ENCODE assay signal across 21 cellular contexts in genomic region chr3:13051581-13051980, GRCh38. TPM values are rescaled to one million over a fixed set of nuclear protein-coding genes. Genes with fewer than 3 reads are reported as not detected.
DNase-seq lines count a peak whose midpoint lies in the region; ATAC-seq, FAIRE-seq and TF ChIP-seq lines count a peak whose summit lies in the region.
"Had no signal": no experiment of that assay in that cellular context is flagged by ENCODE, and none has a peak within 500 bp of the region (broad histone marks: within the 10 kb centered on the region; RNA-seq: fewer than 3 reads in every experiment).

No MANE protein-coding gene starts in this region.

- no peak for TF ChIP-seq RAD21 in GM12878 (IDR thresholded peaks at IDR 0.05; ENCODE audit: insufficient read depth, low read depth, low read length)

- H3K9me3 ChIP-seq in BLaER1 treated with 17β-estradiol and CSF1 and Interleukin-3, amounts not matched to agents 10 nM and 100 nM (replicated peaks in 1 of 11) = no peaks in the 10 kb centered on the region
- H3K9me3 ChIP-seq in GM12878 (replicated peaks; ENCODE audit: control insufficient read depth, insufficient read depth, low read length) = no peaks in the 10 kb centered on the region
- H3K9me3 ChIP-seq in lower lobe of right lung = no peaks in the 10 kb centered on the region
- H3K9me3 ChIP-seq: BE2C had no signal

- no peak overlapping the region for H3K27ac Mint-ChIP-seq in nephron progenitor cell
- H3K27ac Mint-ChIP-seq: CD4-positive, alpha-beta memory T cell; GM23338; HFFc6 had no signal

- peaks cover 0 to 71% (median 0%) of the 10 kb centered on the region in 11 experiments; a peak in 3 of 22 replicates for H4K20me1 ChIP-seq in BLaER1 treated with 17β-estradiol and CSF1 and Interleukin-3, amounts not matched to agents 10 nM and 100 nM
- no peaks in the 10 kb centered on the region for H4K20me1 ChIP-seq in GM12878 (ENCODE audit: control insufficient read depth, insufficient read depth)

- no peak overlapping the region for H2BK5ac ChIP-seq in mesendoderm (ENCODE audit: low read length)

- no peak overlapping the region for H4K8ac ChIP-seq in mesendoderm (ENCODE audit: low read depth, low read length)

- no peak for TF ChIP-seq POLR2A in GM12891 (IDR thresholded peaks at IDR 0.05; ENCODE audit: low read depth, low read length)
- no peak for TF ChIP-seq POLR2A in GM12878 (IDR thresholded peaks at IDR 0.05; ENCODE audit: low read depth, low read length)

- peaks cover 9% of the 10 kb centered on the region for H3K27me3 Mint-ChIP-seq in nephron progenitor cell (ENCODE audit: low read depth, poor library complexity)

- H3K79me2 ChIP-seq in GM12878 (ENCODE audit: control insufficient read depth, insufficient read depth, low read length) (peaks cover 3% of the 10 kb centered on the region), mesendoderm (ENCODE audit: control insufficient read depth, insufficient read depth, low read length) (no peaks in the 10 kb centered on the region)

- no peaks in the 10 kb centered on the region for H3K36me3 Mint-ChIP-seq in nephron progenitor cell (ENCODE audit: low read depth)
- H3K36me3 Mint-ChIP-seq: CD14-positive monocyte; CD4-positive, alpha-beta memory T cell had no signal

- H2AK5ac ChIP-seq in mesendoderm (ENCODE audit: low read length) = no peak overlapping the region

- CTCF ChIA-PET in GM12878 (lab: Yijun Ruan, JAX) = no interaction called here

- 69% methylated on average over 6 of the region's 6 CpGs for WGBS in GM12878 (ENCODE audit: insufficient coverage, insufficient replicate concordance, low lambda C conversion rate, missing lambda C conversion rate)
- no CpG with 5 or more reads among the region's 6 CpGs for WGBS in mesendoderm (ENCODE audit: extremely low coverage, insufficient coverage, low lambda C conversion rate)

- SMC1A ChIA-PET in GM12878 (lab: Charles Lee; ENCODE audit: uncharacterized antibody, unreplicated experiment) = no interaction called here

- H3K4me3 ChIP-seq in BLaER1 treated with 17β-estradiol and CSF1 and Interleukin-3, amounts not matched to agents 10 nM and 100 nM = no peak overlapping the region
- H3K4me3 ChIP-seq in GM12878 = no peak overlapping the region
- no peak overlapping the region for H3K4me3 ChIP-seq in mesendoderm (ENCODE audit: low read length)
- H3K4me3 ChIP-seq in lower lobe of right lung = no peak overlapping the region
- H3K4me3 ChIP-seq: GM23338 had no signal

- H3K36me3 ChIP-seq in BLaER1 treated with 17β-estradiol and CSF1 and Interleukin-3, amounts not matched to agents 10 nM and 100 nM = no peaks in the 10 kb centered on the region; a peak in 1 of 22 replicates
- H3K36me3 ChIP-seq in GM12878 (ENCODE audit: control insufficient read depth in 2 of 2, insufficient read depth in 2 of 2, low read length in 1 of 2) (no peaks in the 10 kb centered on the region; a peak in 1 of 4 replicates), mesendoderm (ENCODE audit: control insufficient read depth, insufficient read depth, low read length) (no peaks in the 10 kb centered on the region), lower lobe of right lung (no peaks in the 10 kb centered on the region)
- H3K36me3 ChIP-seq: BE2C had no signal

- H2AFZ ChIP-seq in GM12878 (ENCODE audit: control insufficient read depth, low read depth, low read length) = no peak overlapping the region
- H2AFZ ChIP-seq: GM23338 had no signal

- peak overlapping the region in 5 of 11 experiments; percentile 7 to 59 (median 29); a peak in 6 of 22 replicates for H3K27ac ChIP-seq in BLaER1 treated with 17β-estradiol and CSF1 and Interleukin-3, amounts not matched to agents 10 nM and 100 nM
- no peak overlapping the region for H3K27ac ChIP-seq in GM12878 (ENCODE audit: control insufficient read depth, insufficient read depth)
- H3K27ac ChIP-seq in mesendoderm (ENCODE audit: low read depth, low read length) = no peak overlapping the region
- H3K27ac ChIP-seq in lower lobe of right lung = no peak overlapping the region
- H3K27ac ChIP-seq: KMS-11 had no signal

- TF ChIP-seq EP300 in GM12878 (IDR thresholded peaks at IDR 0.05; ENCODE audit: borderline replicate concordance in 1 of 2, control insufficient read depth in 1 of 2, low read depth in 2 of 2, low read length in 2 of 2) = no peak

- no peak for FAIRE-seq in GM12891 (lab: Jason Lieb, UNC)
- FAIRE-seq in GM12878 (lab: Jason Lieb, UNC) = no peak
- FAIRE-seq: A204.1, GM19239 had no signal

- DNase-seq in GM12891 (ENCODE audit: insufficient read length, low spot score) (no peak), GM12878 (ENCODE audit: low read depth, low spot score) (no peak), mesendoderm (no peak), SHP77 (lab: John Stamatoyannopoulos, UW) (no peak), NCI-H345 treated with DMSO at 0.1 percent for 48 hours (lab: John Stamatoyannopoulos, UW; ENCODE audit: unreplicated experiment) (no peak), nephron progenitor cell (no peak), lower lobe of right lung (no peak)
- DNase-seq: ACHN; BE2C; CD4-positive, alpha-beta memory T cell; DMS153; DMS79; GF-D8; HFFc6 had no signal

- intact Hi-C loops in GM12878 (cut with micrococcal nuclease; ENCODE audit: unreplicated experiment) (no loop called here), lower lobe of right lung (cut with DNase I) (no loop called here)

- no peak overlapping the region for H3K4ac ChIP-seq in mesendoderm (ENCODE audit: low read depth, low read length)

- POLR2A ChIA-PET in GM12878 (lab: Charles Lee) = no interaction called here

- H4K5ac ChIP-seq in mesendoderm (ENCODE audit: low read length) = no peak overlapping the region

- H3K4me3 Mint-ChIP-seq in nephron progenitor cell = no peak overlapping the region
- H3K4me3 Mint-ChIP-seq: CD4-positive, alpha-beta memory T cell; GM23338; HFFc6 had no signal

- H3K9ac ChIP-seq in BLaER1 treated with 17β-estradiol and CSF1 and Interleukin-3, amounts not matched to agents 10 nM and 100 nM = peak overlapping the region in 5 of 11 experiments; percentile 15 to 57 (median 32); a peak in 6 of 22 replicates
- H3K9ac ChIP-seq in GM12878 (ENCODE audit: control insufficient read depth, insufficient read depth, low read length) (no peak overlapping the region), mesendoderm (ENCODE audit: low read length) (no peak overlapping the region)
- H3K9ac ChIP-seq: KMS-11 had no signal

- H3K27me3 ChIP-seq in BLaER1 treated with 17β-estradiol and CSF1 and Interleukin-3, amounts not matched to agents 10 nM and 100 nM = peaks cover 0 to 3% (median 0%) of the 10 kb centered on the region in 11 experiments; a peak in 1 of 22 replicates
- no peaks in the 10 kb centered on the region for H3K27me3 ChIP-seq in GM12878 (replicated peaks in 1 of 2; ENCODE audit: control insufficient read depth in 2 of 2, insufficient read depth in 2 of 2, low read length in 1 of 2)
- no peaks in the 10 kb centered on the region for H3K27me3 ChIP-seq in mesendoderm (ENCODE audit: insufficient read depth, low read length, poor library complexity)
- H3K27me3 ChIP-seq in lower lobe of right lung (ENCODE audit: low read depth) = no peaks in the 10 kb centered on the region
- H3K27me3 ChIP-seq: BE2C had no signal

- H2BK15ac ChIP-seq in mesendoderm (replicated peaks; ENCODE audit: low read depth) = no peak overlapping the region

- peaks cover 29% of the 10 kb centered on the region for H3K4me1 Mint-ChIP-seq in nephron progenitor cell

- H3K23ac ChIP-seq in mesendoderm (ENCODE audit: low read length) = no peak overlapping the region

- H3K79me1 ChIP-seq in mesendoderm (ENCODE audit: low read length) = no peaks in the 10 kb centered on the region

- peak overlapping the region; percentile 15 to 98 (median 86); a peak in 17 of 22 replicates for H3K4me2 ChIP-seq in BLaER1 treated with 17β-estradiol and CSF1 and Interleukin-3, amounts not matched to agents 10 nM and 100 nM
- H3K4me2 ChIP-seq in GM12878 (ENCODE audit: control insufficient read depth, insufficient read depth) = no peak overlapping the region
- no peak overlapping the region for H3K4me2 ChIP-seq in mesendoderm (ENCODE audit: low read length)
- H3K4me2 ChIP-seq: KMS-11 had no signal

- no peaks in the 10 kb centered on the region for H3K9me3 Mint-ChIP-seq in nephron progenitor cell
- H3K9me3 Mint-ChIP-seq: CD4-positive, alpha-beta memory T cell; GM23338; HFFc6 had no signal

- no peak for TF ChIP-seq CTCF in GM12878 (IDR thresholded peaks at IDR 0.05 in 2 of 3, conservative IDR thresholded peaks at IDR 0.05 in 1 of 3; ENCODE audit: control insufficient read depth in 2 of 3, extremely low read depth in 1 of 3, insufficient read depth in 1 of 3, low read depth in 3 of 3, low read length in 3 of 3)
- TF ChIP-seq CTCF in nephron progenitor cell (IDR thresholded peaks at IDR 0.05) = no peak
- TF ChIP-seq CTCF in lower lobe of right lung (IDR thresholded peaks at IDR 0.05) = no peak

- ATAC-seq in GM12878 (no peak), lower lobe of right lung (no peak)
- ATAC-seq: HCT116 had no signal

- peak overlapping the region; percentile 15 for H3K18ac ChIP-seq in mesendoderm (ENCODE audit: low read length)

- no peak overlapping the region for H2BK120ac ChIP-seq in mesendoderm (ENCODE audit: low read depth, low read length)

- RAD21 ChIA-PET in GM12878 (lab: Charles Lee; ENCODE audit: unreplicated experiment) = no interaction called here

- TSS peak; percentile 27 for BruUV-seq in GM12878 (replicated peaks; lab: Mats Ljungman, UMichigan)

- no peak overlapping the region for H3K56ac ChIP-seq in mesendoderm (ENCODE audit: low read length)

- in situ Hi-C loops in GM12878 (cut with MboI) = no loop called here

- peaks cover 41 to 100% (median 91%) of the 10 kb centered on the region in 10 experiments for H3K4me1 ChIP-seq in BLaER1 treated with 17β-estradiol and CSF1 and Interleukin-3, amounts not matched to agents 10 nM and 100 nM
- H3K4me1 ChIP-seq in GM12878 (ENCODE audit: control insufficient read depth, insufficient read depth, low read length) (peaks cover 15% of the 10 kb centered on the region), mesendoderm (ENCODE audit: control insufficient read depth, low read depth, low read length) (no peaks in the 10 kb centered on the region), lower lobe of right lung (no peaks in the 10 kb centered on the region)

RNA-seq across cellular contexts. Expression of gene IQSEC1, which starts 21.6 kb away (rescaled TPM):
- 18.2 TPM for polyA plus RNA-seq in GM12891 (2012; ENCODE audit: low read depth, missing spikeins)
- total RNA-seq in GM12878 (2013; cell fraction: nucleolus; rRNA removed) = 241 and 274 TPM in 2 replicates
- 13.8 and 16.3 TPM in 2 replicates for total RNA-seq in GM12878 (2014; rRNA removed)
- 6.4 TPM in 2 replicates for total RNA-seq in GM12878 (2014; rRNA removed; fragmentation: Illumina TruSeq; extraction: Trizol)
- total RNA-seq in GM12878 (2021) = 48.6 and 55.2 TPM in 2 replicates
- polyA plus RNA-seq in GM12878 (2011; ENCODE audit: low read depth) = 8.1 TPM
- polyA plus RNA-seq in GM12878 (2011; rRNA removed) = 4.2 and 6.7 TPM in 2 replicates
- polyA plus RNA-seq in GM12878 (2011; cell fraction: cytosol; rRNA removed) = 6.3 and 8.5 TPM in 2 replicates
- 45.6 and 48.9 TPM in 2 replicates for polyA plus RNA-seq in GM12878 (2011; cell fraction: nucleus; rRNA removed)
- 17.9 and 26.7 TPM in 2 replicates for polyA plus RNA-seq in GM12878 (2012)
- 10.2 and 15.1 TPM in 2 replicates for polyA plus RNA-seq in GM12878 (2014; fragmentation: Illumina TruSeq; extraction: Trizol)
- polyA plus RNA-seq in GM12878 (2014; fragmentation: Nextera tagmentation; extraction: Ambion mirVana) = 1 to 10 TPM in 1 of 2 experiments, under 1 TPM in 1; 0.92 to 2.0 TPM
- polyA plus RNA-seq in GM12878 (2014; rRNA removed) = 17.9 and 23.3 TPM in 2 replicates
- polyA plus RNA-seq in GM12878 (2016; fragmentation: Nextera tagmentation; extraction: Ambion mirVana) = 1 to 10 TPM; 8.1 to 9.0 TPM
- polyA minus RNA-seq in GM12878 (2011; rRNA and poly(A)+ RNA removed) = 14.2 and 22.2 TPM in 2 replicates
- 11.4 and 16.2 TPM in 2 replicates for polyA minus RNA-seq in GM12878 (2011; cell fraction: cytosol; rRNA and poly(A)+ RNA removed)
- 53.2 and 58.7 TPM in 2 replicates for polyA minus RNA-seq in GM12878 (2011; cell fraction: nucleus; rRNA and poly(A)+ RNA removed)
- 17.2 TPM for polyA plus RNA-seq in mesendoderm (2013, experiment 1 of 2)
- polyA plus RNA-seq in mesendoderm (2013, experiment 2 of 2) = 17.2 TPM
- 82.3 TPM for total RNA-seq in lower lobe of right lung

Comparison
In these comparisons a context has a peak if more than half of its experiments do, and no peak if none do; other contexts are left out.
1. H3K4me2 ChIP-seq: peak in BLaER1 treated with 17β-estradiol and CSF1 and Interleukin-3, amounts not matched to agents 10 nM and 100 nM (11 of 11); none in GM12878 (single experiment) and mesendoderm (single experiment).